8 cellular contexts compared by ENCODE assay signal in the genomic region with DNA sequence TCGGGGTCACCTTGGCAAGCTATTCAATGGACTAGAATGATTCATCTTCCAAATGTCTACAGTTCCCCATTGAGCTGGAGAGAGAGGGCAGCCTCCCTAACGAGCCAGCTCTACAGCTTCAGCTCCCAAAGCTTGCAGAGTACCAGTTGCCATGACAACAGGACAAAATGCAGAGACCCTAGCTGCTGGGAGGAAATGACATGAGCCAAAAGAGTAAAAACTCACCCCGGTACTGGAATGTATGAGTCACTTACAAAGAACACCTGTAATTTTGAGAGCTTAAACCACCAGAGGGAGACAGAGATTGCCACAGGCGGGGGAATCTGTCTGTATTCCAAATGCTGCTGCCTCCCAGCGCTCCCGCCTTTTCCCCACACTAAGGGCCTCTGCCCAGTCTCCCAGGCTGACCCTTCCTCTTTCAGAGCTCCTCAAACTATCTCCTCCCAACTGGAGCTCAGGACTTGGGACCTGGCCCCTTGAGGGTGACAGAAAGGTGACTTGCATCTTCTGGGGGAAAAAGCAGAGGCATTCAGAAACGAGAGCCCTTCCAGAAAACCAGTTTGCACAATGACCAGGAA.
DNase-seq lines count a peak whose midpoint lies in the region; TF ChIP-seq lines count a peak whose summit lies in the region.

No MANE protein-coding gene starts in this region.

- in situ Hi-C loops in HAP-1 (cut with MboI; ENCODE audit: low sequenced_read_pairs), result no loop called here

- peak; percentile 55 to 68 (median 58) for TF ChIP-seq CTCF in adrenal gland (IDR thresholded peaks at IDR 0.05)

- H3K36me3 ChIP-seq in HAP-1 (replicated peaks), result no peaks in the 10 kb centered on the region
- no peaks in the 10 kb centered on the region for H3K36me3 ChIP-seq in adrenal gland (replicated peaks in 1 of 2)
- H3K36me3 ChIP-seq in iPS-20b (ENCODE audit: insufficient read depth, low read depth, low read length), result no peaks in the 10 kb centered on the region

- H3K9me3 ChIP-seq in HAP-1 (no peaks in the 10 kb centered on the region), adrenal gland (replicated peaks in 1 of 3) (no peaks in the 10 kb centered on the region), iPS-20b (ENCODE audit: insufficient read depth, low read depth, low read length) (no peaks in the 10 kb centered on the region)

- no peak overlapping the region for H3K27ac ChIP-seq in adrenal gland
- no peak overlapping the region for H3K27ac ChIP-seq in iPS-20b (ENCODE audit: low read length)

- TF ChIP-seq POLR2A in adrenal gland (IDR thresholded peaks at IDR 0.05), result no peak

- intact Hi-C loops in adrenal gland (cut with DNase I), result no loop called here

- peak overlapping the region; percentile 10; the same call in 1 of the 2 replicates for H3K9ac ChIP-seq in iPS-20b (ENCODE audit: low read depth, low read length)

- H3K27me3 ChIP-seq in HAP-1 (ENCODE audit: low read depth), result no peaks in the 10 kb centered on the region
- H3K27me3 ChIP-seq in adrenal gland, result no peaks in the 10 kb centered on the region
- H3K27me3 ChIP-seq in iPS-20b (ENCODE audit: insufficient read depth, low read length), result peaks cover 10% of the 10 kb centered on the region; the same call in 1 of the 2 replicates

- no peaks in the 10 kb centered on the region for H3K4me1 ChIP-seq in HAP-1
- H3K4me1 ChIP-seq in adrenal gland (replicated peaks in 1 of 2), result no peaks in the 10 kb centered on the region
- peaks cover 14% of the 10 kb centered on the region for H3K4me1 ChIP-seq in iPS-20b (ENCODE audit: insufficient read depth, low read length)

- DNase-seq in DMS 273 (lab: John Stamatoyannopoulos, UW; ENCODE audit: unreplicated experiment), result peak; percentile 75
- no peak for DNase-seq in DMS 273 treated with DMSO at 0.1 percent for 48 hours (lab: John Stamatoyannopoulos, UW)
- peak; percentile 69 to 79 for DNase-seq in HAP-1 (ENCODE audit: low spot score in 2 of 2)
- peak; percentile 74 for DNase-seq in LoVo (ENCODE audit: low spot score)
- DNase-seq in T-helper 1 cell, result peak in 4 of 5 donors; percentile 12 to 81 (median 17)
- DNase-seq in adrenal gland, result peak; percentile 43 to 78 (median 55)
- peak; percentile 6 to 10 for DNase-seq in stimulated activated CD4-positive, alpha-beta T cell treated with anti-CD3 and anti-CD28 coated beads, Interleukin-15, amount 100 ng/mL, for 1 hour (ENCODE audit: low read depth in 1 of 2, low spot score in 1 of 2)

- H3K4me3 ChIP-seq in HAP-1 (no peak overlapping the region), adrenal gland (no peak overlapping the region), iPS-20b (ENCODE audit: low read length) (no peak overlapping the region)

- 17 to 26% (median 25%) methylated on average over 6 to 7 of the region's 7 CpGs for WGBS in adrenal gland, 4 donors
